In genomic region chr5:117813850-117814249, GRCh38 we compare ENCODE assay signal across 29 cellular contexts.
DNase-seq lines count a peak whose midpoint lies in the region; ATAC-seq, FAIRE-seq and TF ChIP-seq lines count a peak whose summit lies in the region.
"Had no signal": no experiment of that assay in that cellular context is flagged by ENCODE, and none has a peak within 500 bp of the region (broad histone marks: within the 10 kb centered on the region; RNA-seq: fewer than 3 reads in every experiment).

No MANE protein-coding gene starts in this region.

- no peak for DNase-seq in A549 (ENCODE audit: low read depth in 1 of 2, low spot score in 1 of 2)
- no peak for DNase-seq in NCI-H2107 treated with DMSO at 0.1 percent for 48 hours (lab: John Stamatoyannopoulos, UW; ENCODE audit: unreplicated experiment)
- DNase-seq: 8988T; ACHN; AML-193; BE2C; C1 segment of cervical spinal cord; Caco-2; Calu3; CD4-positive, alpha-beta T cell; CD4-positive, CD25-positive, alpha-beta regulatory T cell; CD8-positive, alpha-beta memory T cell; CD8-positive, alpha-beta T cell; COR-L47; DMS 273 treated with DMSO at 0.1 percent for 48 hours; DMS153; DMS53; DMS79; DMS79 treated with DMSO at 0.1 percent for 48 hours; DND-41; EL had no signal

- H3K9me3 ChIP-seq in A549 (no peaks in the 10 kb centered on the region), HEK293 (ENCODE audit: control insufficient read depth, insufficient read depth, low read depth, low read length) (no peaks in the 10 kb centered on the region)
- H3K9me3 ChIP-seq: BE2C, BLaER1, Caco-2 had no signal

- H3K4me2 ChIP-seq in A549: no peak overlapping the region
- H3K4me2 ChIP-seq: BLaER1; BLaER1 treated with 17β-estradiol and CSF1 and Interleukin-3, amounts not matched to agents 10 nM and 100 nM had no signal

- TF ChIP-seq CTCF in A549 (IDR thresholded peaks at IDR 0.05) (no peak), HEK293 (tag by site-specific recombination; IDR thresholded peaks at IDR 0.05) (no peak)

- no peak overlapping the region for H3K4me3 ChIP-seq in A549
- H3K4me3 ChIP-seq in HEK293 (ENCODE audit: low read depth, low read length): no peak overlapping the region
- H3K4me3 ChIP-seq: BLaER1; BLaER1 treated with 17β-estradiol and CSF1 and Interleukin-3, amounts not matched to agents 10 nM and 100 nM had no signal

- 3% methylated on average over 2 of the region's 2 CpGs for WGBS in A549 (ENCODE audit: missing lambda C conversion rate)

- no peak overlapping the region for H3K27ac ChIP-seq in A549
- H3K27ac ChIP-seq in HEK293 (ENCODE audit: extremely low read depth, low read depth, low read length): no peak overlapping the region
- H3K27ac ChIP-seq: 22Rv1; BLaER1; BLaER1 treated with 17β-estradiol and CSF1 and Interleukin-3, amounts not matched to agents 10 nM and 100 nM; C4-2B had no signal

- ATAC-seq in A549: no peak
- no peak for ATAC-seq in GM19452 (IDR thresholded peaks at IDR 0.05; ENCODE audit: unreplicated experiment)
- ATAC-seq: CD8-positive, alpha-beta T cell had no signal

- POLR2A ChIA-PET in A549 (lab: Yijun Ruan, JAX): no interaction called here
- POLR2A ChIA-PET in HEK293 (lab: Yijun Ruan, JAX): no interaction called here

- TF ChIP-seq EP300 in A549 (IDR thresholded peaks at IDR 0.05): no peak

- no peaks in the 10 kb centered on the region for H3K4me1 ChIP-seq in A549
- no peaks in the 10 kb centered on the region for H3K4me1 ChIP-seq in HEK293 (ENCODE audit: control insufficient read depth, insufficient read depth, low read length)
- H3K4me1 ChIP-seq: BE2C; BLaER1; BLaER1 treated with 17β-estradiol and CSF1 and Interleukin-3, amounts not matched to agents 10 nM and 100 nM; Caco-2 had no signal

- CTCF ChIA-PET in A549 (lab: Yijun Ruan, JAX): no interaction called here
- CTCF ChIA-PET in HEK293 (lab: Yijun Ruan, JAX): no interaction called here

- no peaks in the 10 kb centered on the region for H3K36me3 ChIP-seq in HEK293 (ENCODE audit: control insufficient read depth in 2 of 2, insufficient read depth in 1 of 2, low read length in 2 of 2)
- H3K36me3 ChIP-seq: BE2C; BLaER1; BLaER1 treated with 17β-estradiol and CSF1 and Interleukin-3, amounts not matched to agents 10 nM and 100 nM had no signal

- TF ChIP-seq RAD21 in A549 (conservative IDR thresholded peaks at IDR 0.05 in 1 of 2, IDR thresholded peaks at IDR 0.05 in 1 of 2): no peak

- FAIRE-seq in A549 (lab: Jason Lieb, UNC): no peak
- FAIRE-seq: A204.1, D721Med had no signal

- TF ChIP-seq POLR2A in A549 (IDR thresholded peaks at IDR 0.05; ENCODE audit: low read length): no peak

TF ChIP-seq in A549, 52 proteins besides CTCF, POLR2A, EP300 and RAD21:
- no peak for TF ChIP-seq NR3C1 (IDR thresholded peaks at IDR 0.05)
- peak; percentile 33; the same call in 1 of the 2 replicates for TF ChIP-seq ZC3H11A (IDR thresholded peaks at IDR 0.05)
- TF ChIP-seq TP53 (CRISPR knock-in tag; IDR thresholded peaks at IDR 0.05): no peak

TF ChIP-seq in HEK293, 187 proteins besides CTCF, POLR2A, EP300 and RAD21 (continues in another document):
- TF ChIP-seq ZNF426 (tag by site-specific recombination; IDR thresholded peaks at IDR 0.05) (peak; percentile 56), ZNF280C (tag by site-specific recombination; IDR thresholded peaks at IDR 0.05) (no peak), ZNF654 (tag by site-specific recombination; IDR thresholded peaks at IDR 0.05; ENCODE audit: low read depth) (0 out of 2 replicates have a peak, but pooled peaks have one; percentile 7), ZNF571 (tag by site-specific recombination; IDR thresholded peaks at IDR 0.05) (no peak), KLF1 (tag by site-specific recombination; IDR thresholded peaks at IDR 0.05) (no peak), ZNF10 (tag by site-specific recombination; IDR thresholded peaks at IDR 0.05) (no peak), ZNF555 (tag by site-specific recombination; conservative IDR thresholded peaks at IDR 0.05) (peak; percentile 48), ZNF623 (tag by site-specific recombination; IDR thresholded peaks at IDR 0.05) (peak; percentile 35), ZNF433 (tag by site-specific recombination; IDR thresholded peaks at IDR 0.05; ENCODE audit: low read depth) (0 out of 2 replicates have a peak, but pooled peaks have one; percentile 13), KLF10 (tag by site-specific recombination; IDR thresholded peaks at IDR 0.05) (no peak), ZNF544 (tag by site-specific recombination; IDR thresholded peaks at IDR 0.05) (no peak), ZNF394 (tag by site-specific recombination; IDR thresholded peaks at IDR 0.05; ENCODE audit: borderline replicate concordance) (peak; percentile 66; the same call in 1 of the 2 replicates), ZNF510 (tag by site-specific recombination; IDR thresholded peaks at IDR 0.05; ENCODE audit: insufficient replicate concordance) (peak; percentile 42), ZNF335 (tag by site-specific recombination; conservative IDR thresholded peaks at IDR 0.05) (no peak), ZNF639 (tag by site-specific recombination; IDR thresholded peaks at IDR 0.05) (no peak), ZBTB11 (tag by site-specific recombination; conservative IDR thresholded peaks at IDR 0.05; ENCODE audit: low read depth) (peak; percentile 53), ZNF140 (tag by site-specific recombination; IDR thresholded peaks at IDR 0.05) (peak; percentile 44; the same call in 1 of the 2 replicates), OVOL3 (tag by site-specific recombination; IDR thresholded peaks at IDR 0.05) (no peak)
